In genomic region chr16:84143784-84144199, GRCh38 we compare ENCODE assay signal across 1 cellular context.
TF ChIP-seq lines count a peak whose summit lies in the region.

No MANE protein-coding gene starts in this region.

TF ChIP-seq in IMR-90, 13 proteins besides CTCF, POLR2A, EP300 and RAD21 (continued from another document):
- TF ChIP-seq MAFK (IDR thresholded peaks at IDR 0.05; ENCODE audit: low read depth, low read length) (no peak), USF2 (IDR thresholded peaks at IDR 0.05; ENCODE audit: low read depth, low read length) (no peak), MAZ (IDR thresholded peaks at IDR 0.05; ENCODE audit: borderline replicate concordance, low read depth, low read length) (no peak), NFE2L2 (IDR thresholded peaks at IDR 0.05; ENCODE audit: low read depth, low read length) (no peak)
